ENCODE assay signal across 12 cellular contexts in the genomic region with DNA sequence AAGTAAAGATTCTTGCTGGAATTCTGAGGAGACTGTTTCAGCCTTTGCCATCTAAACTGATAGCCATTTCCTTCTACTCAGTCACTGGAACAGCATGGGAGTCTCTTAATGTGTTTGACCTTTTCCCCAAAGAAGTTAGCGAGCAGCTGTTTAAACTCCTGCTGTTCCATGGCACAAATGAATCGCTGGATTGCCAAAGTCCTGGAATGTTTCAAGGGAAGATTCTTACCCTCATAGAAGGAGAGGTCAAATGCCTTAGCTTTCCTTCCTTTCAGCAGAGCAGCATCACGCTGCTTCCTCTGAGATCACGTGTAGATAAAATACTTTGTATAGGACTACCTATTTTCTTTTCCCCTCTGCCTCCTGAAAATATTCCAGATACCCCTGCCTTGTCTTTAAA. TPM values are rescaled to one million over a fixed set of nuclear protein-coding genes. Genes with fewer than 3 reads are reported as not detected.
DNase-seq lines count a peak whose midpoint lies in the region; ATAC-seq and TF ChIP-seq lines count a peak whose summit lies in the region.
"Had no signal": no experiment of that assay in that cellular context is flagged by ENCODE, and none has a peak within 500 bp of the region (broad histone marks: within the 10 kb centered on the region; RNA-seq: fewer than 3 reads in every experiment).

No MANE protein-coding gene starts in this region.

- no peak overlapping the region for H3K9ac ChIP-seq in NT2/D1 (ENCODE audit: insufficient read length, low read depth)

- H3K36me3 ChIP-seq in NT2/D1 (ENCODE audit: insufficient read depth, insufficient read length, low read length), result peaks cover 11% of the 10 kb centered on the region

- no peaks in the 10 kb centered on the region for H3K9me3 Mint-ChIP-seq in nephron progenitor cell
- H3K9me3 Mint-ChIP-seq in activated T-cell treated with anti-CD3 and anti-CD28 coated beads, Interleukin-2, amount 50 U/mL, for 4 hours, result no peaks in the 10 kb centered on the region
- H3K9me3 Mint-ChIP-seq: T-helper 2 cell treated with Interferon-gamma antibody and Interleukin-4, amounts not matched to agents 5 μg/mL and 100 μg/mL, for 36 hours had no signal

- no peaks in the 10 kb centered on the region for H3K4me1 ChIP-seq in NT2/D1 (ENCODE audit: insufficient read depth, insufficient read length)

- TF ChIP-seq CTCF in AG09309 (IDR thresholded peaks at IDR 0.05; ENCODE audit: control insufficient read depth, insufficient read depth, low read depth, low read length, missing control alignments), result no peak
- no peak for TF ChIP-seq CTCF in nephron progenitor cell (IDR thresholded peaks at IDR 0.05)

- no peaks in the 10 kb centered on the region for H3K9me3 ChIP-seq in NT2/D1 (ENCODE audit: insufficient read depth, low read length)

- ATAC-seq in HG02981 (IDR thresholded peaks at IDR 0.05; ENCODE audit: unreplicated experiment), result no peak
- no peak for ATAC-seq in activated T-cell treated with anti-CD3 and anti-CD28 coated beads, Interleukin-2, amount 50 U/mL, for 4 hours
- ATAC-seq in GM19324 (IDR thresholded peaks at IDR 0.05; ENCODE audit: low FRiP score, unreplicated experiment), result no peak

- DNase-seq in AG09309 (ENCODE audit: low read depth) (peak; percentile 35), NT2/D1 (ENCODE audit: low read depth, low spot score) (peak; percentile 91), fibroblast of the conjunctiva (ENCODE audit: low read depth) (peak; percentile 31), nephron progenitor cell (peak; percentile 12), mesenteric fat pad (ENCODE audit: low spot score) (no peak)
- DNase-seq in activated T-cell treated with anti-CD3 and anti-CD28 coated beads, Interleukin-2, amount 50 U/mL, for 4 hours, result no peak
- DNase-seq: CD4-positive, CD25-positive, alpha-beta regulatory T cell; cerebellar nuclear complex; MM.1S had no signal

- peaks cover 28% of the 10 kb centered on the region for H3K4me1 Mint-ChIP-seq in nephron progenitor cell
- no peaks in the 10 kb centered on the region for H3K4me1 Mint-ChIP-seq in activated T-cell treated with anti-CD3 and anti-CD28 coated beads, Interleukin-2, amount 50 U/mL, for 4 hours (ENCODE audit: low read depth)

- no peaks in the 10 kb centered on the region for H3K27me3 Mint-ChIP-seq in nephron progenitor cell (ENCODE audit: low read depth, poor library complexity)
- H3K27me3 Mint-ChIP-seq in activated T-cell treated with anti-CD3 and anti-CD28 coated beads, Interleukin-2, amount 50 U/mL, for 4 hours (ENCODE audit: low read depth), result no peaks in the 10 kb centered on the region

- peak overlapping the region; percentile 43 for H3K4me3 Mint-ChIP-seq in nephron progenitor cell
- H3K4me3 Mint-ChIP-seq in activated T-cell treated with anti-CD3 and anti-CD28 coated beads, Interleukin-2, amount 50 U/mL, for 4 hours, result no peak overlapping the region
- H3K4me3 Mint-ChIP-seq: CD4-positive, CD25-positive, alpha-beta regulatory T cell; T-helper 2 cell treated with Interferon-gamma antibody and Interleukin-4, amounts not matched to agents 5 μg/mL and 100 μg/mL, for 36 hours had no signal

- peaks cover 18% of the 10 kb centered on the region for H3K36me3 Mint-ChIP-seq in nephron progenitor cell (ENCODE audit: low read depth)
- H3K36me3 Mint-ChIP-seq in activated T-cell treated with anti-CD3 and anti-CD28 coated beads, Interleukin-2, amount 50 U/mL, for 4 hours (ENCODE audit: insufficient read depth), result no peaks in the 10 kb centered on the region
- H3K36me3 Mint-ChIP-seq: CD4-positive, CD25-positive, alpha-beta regulatory T cell had no signal

- H3K27ac Mint-ChIP-seq in nephron progenitor cell, result peak overlapping the region; percentile 98
- H3K27ac Mint-ChIP-seq: CD4-positive, CD25-positive, alpha-beta regulatory T cell; T-helper 2 cell treated with Interferon-gamma antibody and Interleukin-4, amounts not matched to agents 5 μg/mL and 100 μg/mL, for 36 hours had no signal

- no peaks in the 10 kb centered on the region for H3K27me3 ChIP-seq in NT2/D1 (ENCODE audit: insufficient read depth, insufficient read length)

- H3K4me3 ChIP-seq in AG09309 (ENCODE audit: control insufficient read depth, low read depth, low read length), result no peak overlapping the region
- H3K4me3 ChIP-seq in NT2/D1 (ENCODE audit: insufficient read length, low read depth), result no peak overlapping the region

RNA-seq across cellular contexts. Expression of a gene that starts 10.5 kb away (rescaled TPM):
- 25.4 TPM for total RNA-seq in mesenteric fat pad
- 10 to 100 TPM; 13.4 to 16.5 (median 14.1) TPM for total RNA-seq in activated T-cell treated with anti-CD3 and anti-CD28 coated beads, Interleukin-2, amount 50 U/mL, for 4 hours

Comparison
In these comparisons a context has a peak if more than half of its experiments do, and no peak if none do; other contexts are left out.
1. DNase-seq: peak in AG09309 (single experiment), NT2/D1 (single experiment), fibroblast of the conjunctiva (single experiment) and nephron progenitor cell (single experiment); none in mesenteric fat pad (single experiment) and activated T-cell treated with anti-CD3 and anti-CD28 coated beads, Interleukin-2, amount 50 U/mL, for 4 hours (single experiment).